In the genomic region with DNA sequence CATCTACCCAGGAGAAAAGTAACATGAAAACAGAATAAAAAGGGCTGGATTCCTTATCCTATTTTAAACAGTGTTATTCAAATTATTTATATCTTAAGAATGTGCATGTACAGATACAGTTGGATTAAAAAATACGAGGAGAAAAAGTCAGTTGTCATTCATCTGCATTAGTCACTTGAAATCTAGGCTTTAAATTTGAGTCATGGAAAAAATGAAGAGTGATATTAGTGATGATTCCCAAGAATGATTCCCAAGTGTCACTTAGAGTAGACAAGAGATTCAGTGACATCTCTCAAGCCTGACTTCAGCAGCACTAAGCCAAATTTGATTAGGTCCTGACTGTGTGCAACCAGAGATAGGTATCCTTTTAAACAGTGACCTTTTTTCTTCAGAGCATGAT, we compare ENCODE assay signal across 22 cellular contexts.
"Had no signal": no experiment of that assay in that cellular context is flagged by ENCODE, and none has a peak within 500 bp of the region (broad histone marks: within the 10 kb centered on the region; RNA-seq: fewer than 3 reads in every experiment).

No MANE protein-coding gene starts in this region.

- ATAC-seq: Right ventricle myocardium inferior, SK-N-SH treated with all-trans-retinoic acid at 6 μM for 48 hours had no signal

- DNase-seq: KBM-7, MG63, NCI-H1092, NCI-H1105 treated with DMSO at 0.1 percent for 48 hours, NCI-H1417 treated with DMSO at 0.1 percent for 48 hours, NCI-H146, NCI-H1694 treated with DMSO at 0.1 percent for 48 hours, NCI-H1930, NCI-H2081 treated with DMSO at 0.1 percent for 48 hours, NCI-H2171, NCI-H226, NCI-H446, NCI-H510A, NCI-H524 treated with DMSO at 0.1 percent for 48 hours, NCI-H69, NCI-H774, Peyer's patch, SHP77 treated with DMSO at 0.1 percent for 48 hours, SJCRH30 had no signal

- H3K4me3 ChIP-seq: MG63, Peyer's patch, SJCRH30 had no signal

- H3K4me1 ChIP-seq: Peyer's patch had no signal

- H3K9me3 ChIP-seq: MG63, SJCRH30 had no signal

- H3K27ac ChIP-seq: HL-60, Peyer's patch, SJCRH30 had no signal

- H3K27me3 ChIP-seq: MG63, Peyer's patch, SJCRH30 had no signal

- H3K36me3 ChIP-seq: MG63, Peyer's patch, SJCRH30 had no signal
